18 cellular contexts compared by ENCODE assay signal in genomic region chr5:14673443-14673842, GRCh38.
"Had no signal": no experiment of that assay in that cellular context is flagged by ENCODE, and none has a peak within 500 bp of the region (broad histone marks: within the 10 kb centered on the region; RNA-seq: fewer than 3 reads in every experiment).

No MANE protein-coding gene starts in this region.

- H3K9me3 ChIP-seq: heart left ventricle, psoas muscle, right lobe of liver, suprapubic skin had no signal

- H3K4me3 ChIP-seq: heart left ventricle, psoas muscle, right lobe of liver, smooth muscle cell, suprapubic skin had no signal

- ATAC-seq: heart left ventricle, psoas muscle, right lobe of liver had no signal

- H3K9me3 Mint-ChIP-seq: immature natural killer cell; neural crest cell; stimulated activated naive CD8-positive, alpha-beta T cell treated with anti-CD3 and anti-CD28 coated beads, Interleukin-15, Interleukin-2, amounts not matched to agents 100 ng/mL and 50 ng/mL, for 24 hours; type B pancreatic cell had no signal

- H3K27ac Mint-ChIP-seq: type B pancreatic cell had no signal

- H3K27ac ChIP-seq: epithelial cell of prostate, psoas muscle, suprapubic skin, VCaP had no signal

- DNase-seq: activated gamma-delta T cell; dermis blood vessel endothelial cell; foreskin melanocyte; heart left ventricle; immature natural killer cell; psoas muscle; right lobe of liver; stimulated activated CD4-positive, alpha-beta T cell treated with anti-CD3 and anti-CD28 coated beads, Interleukin-4, amount 100 ng/mL, for 4 hours; stimulated activated CD8-positive, alpha-beta memory T cell treated with anti-CD3 and anti-CD28 coated beads, Interleukin-4, amount 100 ng/mL, for 48 hours; SW 1271; T1000 had no signal

- H3K4me3 Mint-ChIP-seq: neural crest cell, type B pancreatic cell had no signal

- H3K27me3 Mint-ChIP-seq: stimulated activated naive CD8-positive, alpha-beta T cell treated with anti-CD3 and anti-CD28 coated beads, Interleukin-15, Interleukin-2, amounts not matched to agents 100 ng/mL and 50 ng/mL, for 24 hours; type B pancreatic cell had no signal
